In the genomic region with DNA sequence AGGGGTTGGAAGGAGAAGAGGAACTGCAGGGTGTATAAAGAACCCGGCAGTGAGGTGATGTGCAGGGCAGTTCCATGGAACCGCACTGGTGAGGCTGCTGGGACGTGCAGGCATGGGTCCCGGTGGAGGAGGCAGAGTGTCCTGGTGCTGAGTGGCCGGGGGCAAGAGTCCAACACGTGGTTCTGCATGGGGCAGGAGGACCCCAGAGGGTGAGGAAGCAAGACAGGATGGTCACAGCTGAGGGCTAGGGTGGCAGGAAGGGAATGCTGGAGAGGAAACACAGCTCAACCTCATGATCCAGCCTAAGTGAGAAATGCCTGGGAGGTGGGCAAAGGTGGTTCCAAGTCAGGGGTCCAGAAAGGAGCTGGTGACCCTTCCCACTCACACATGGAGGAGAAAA, we compare ENCODE assay signal across 19 cellular contexts.
DNase-seq lines count a peak whose midpoint lies in the region; ATAC-seq and TF ChIP-seq lines count a peak whose summit lies in the region.
"Had no signal": no experiment of that assay in that cellular context is flagged by ENCODE, and none has a peak within 500 bp of the region (broad histone marks: within the 10 kb centered on the region; RNA-seq: fewer than 3 reads in every experiment).

No MANE protein-coding gene starts in this region.

- in situ Hi-C loops in IMR-90 (cut with MboI; ENCODE audit: low sequenced_read_pairs), result no loop called here
- in situ Hi-C loops in brain microvascular endothelial cell (cut with HindIII; ENCODE audit: low pct_ligation_motif_present, low sequenced_read_pairs), result no loop called here

- H3K36me3 ChIP-seq in IMR-90 (ENCODE audit: control insufficient read depth, insufficient read depth, low read length) (peaks cover 11% of the 10 kb centered on the region), brain microvascular endothelial cell (replicated peaks) (peaks cover 18% of the 10 kb centered on the region), aorta (ENCODE audit: control insufficient read depth in 1 of 2, insufficient read depth in 2 of 2, low read length in 1 of 2) (no peaks in the 10 kb centered on the region), right atrium auricular region (no peaks in the 10 kb centered on the region)
- H3K36me3 ChIP-seq: HAP-1 had no signal

- no peaks in the 10 kb centered on the region for H3K27me3 ChIP-seq in IMR-90 (ENCODE audit: control insufficient read depth, insufficient read depth, low read length)
- no peaks in the 10 kb centered on the region for H3K27me3 ChIP-seq in brain microvascular endothelial cell (replicated peaks)
- H3K27me3 ChIP-seq in aorta (ENCODE audit: control insufficient read depth in 1 of 2, insufficient read depth in 2 of 2, low read length in 1 of 2), result no peaks in the 10 kb centered on the region
- no peaks in the 10 kb centered on the region for H3K27me3 ChIP-seq in right atrium auricular region

- H2AFZ ChIP-seq in IMR-90 (replicated peaks; ENCODE audit: low read length, poor library complexity), result no peak overlapping the region

- peak overlapping the region; percentile 8; the same call in 1 of the 2 replicates for H3K4ac ChIP-seq in IMR-90 (ENCODE audit: low read depth, low read length)

- H2AK5ac ChIP-seq in IMR-90 (ENCODE audit: low read depth, low read length), result peak overlapping the region; percentile 66; the same call in 1 of the 2 replicates

- peak overlapping the region; percentile 38; the same call in 1 of the 2 replicates for H4K91ac ChIP-seq in IMR-90 (ENCODE audit: insufficient read depth, low read depth, low read length)

- 0 out of 4 replicates have a peak overlapping the region, but pooled peaks have one; percentile 4 to 31 for H4K8ac ChIP-seq in IMR-90 (ENCODE audit: low read depth in 2 of 2, low read length in 2 of 2)

- H2BK20ac ChIP-seq in IMR-90 (ENCODE audit: low read depth, low read length), result no peak overlapping the region

- dilution Hi-C loops in IMR-90 (cut with HindIII; ENCODE audit: low sequenced_read_pairs, unreplicated experiment), result no loop called here

- 0 out of 3 replicates have a peak overlapping the region, but pooled peaks have one; percentile 52 for H2BK15ac ChIP-seq in IMR-90 (ENCODE audit: low read depth, low read length)

- 0 out of 2 replicates have a peak overlapping the region, but pooled peaks have one; percentile 17 for H3K14ac ChIP-seq in IMR-90 (replicated peaks; ENCODE audit: low read depth, low read length)

- peaks cover 6 to 7% of the 10 kb centered on the region in 2 experiments; a peak in 3 of 4 replicates for H3K79me1 ChIP-seq in IMR-90 (ENCODE audit: low read depth in 1 of 2, low read length in 2 of 2)

- no peak overlapping the region for H3K9ac ChIP-seq in IMR-90 (ENCODE audit: low read depth, low read length)

- H2AK9ac ChIP-seq in IMR-90 (replicated peaks; ENCODE audit: low read depth, low read length, poor library complexity), result no peak overlapping the region

- intact Hi-C loops in IMR-90 (cut with micrococcal nuclease), result no loop called here
- intact Hi-C loops in aorta (cut with DNase I), result no loop called here

- CTCF ChIA-PET in IMR-90 (lab: Yijun Ruan, JAX), result no interaction called here

- DNase-seq in IMR-90, result no peak
- DNase-seq in brain microvascular endothelial cell, result no peak
- peak; percentile 67 for DNase-seq in mesenteric fat pad (ENCODE audit: low spot score)
- DNase-seq in aorta, result no peak
- no peak for DNase-seq in NCI-H2081 treated with DMSO at 0.1 percent for 48 hours (lab: John Stamatoyannopoulos, UW)
- no peak for DNase-seq in DMS 273 treated with DMSO at 0.1 percent for 48 hours (lab: John Stamatoyannopoulos, UW)
- DNase-seq in right atrium auricular region (ENCODE audit: low spot score), result no peak
- DNase-seq: COR-L47, DMS153, NCI-H1417, NCI-H187 treated with DMSO at 0.1 percent for 48 hours, NCI-H2171, NCI-H446, NCI-H69, OCI-M1, RPMI8226, SIG-M5 had no signal

- no peak overlapping the region; the same call in 1 of the 2 replicates for H3K4me2 ChIP-seq in IMR-90 (ENCODE audit: low read depth, low read length)

- no TSS peak for BruUV-seq in IMR-90 (replicated peaks; lab: Mats Ljungman, UMichigan)

- H2BK5ac ChIP-seq in IMR-90 (ENCODE audit: low read depth, low read length, poor library complexity, severe bottlenecking), result no peak overlapping the region

- no peak overlapping the region; the same call in 1 of the 2 replicates for H4K5ac ChIP-seq in IMR-90 (ENCODE audit: low read depth, low read length)

- ATAC-seq in IMR-90 (ENCODE audit: low read depth) (no peak), aorta (ENCODE audit: low FRiP score) (peak; percentile 19)

- H3K18ac ChIP-seq in IMR-90 (ENCODE audit: low read depth, low read length), result peak overlapping the region; percentile 57; the same call in 1 of the 2 replicates

- H3K56ac ChIP-seq in IMR-90 (ENCODE audit: extremely low read depth, insufficient read depth, low read length), result no peak overlapping the region

- no peak for TF ChIP-seq CTCF in IMR-90 (conservative IDR thresholded peaks at IDR 0.05; ENCODE audit: low read depth, low read length)
- no peak for TF ChIP-seq CTCF in brain microvascular endothelial cell (IDR thresholded peaks at IDR 0.05; ENCODE audit: low read depth, low read length, missing control alignments)
- no peak for TF ChIP-seq CTCF in right atrium auricular region (IDR thresholded peaks at IDR 0.05)

- peak overlapping the region; percentile 50; the same call in 1 of the 2 replicates for H3K27ac ChIP-seq in IMR-90 (ENCODE audit: insufficient read depth, low read length)
- H3K27ac ChIP-seq in brain microvascular endothelial cell, result peak overlapping the region; percentile 12
- H3K27ac ChIP-seq in aorta (ENCODE audit: low read depth in 1 of 2, low read length in 2 of 2), result no peak overlapping the region
- H3K27ac ChIP-seq in right atrium auricular region, result peak overlapping the region in 1 of 2 donors; percentile 35
- H3K27ac ChIP-seq: HL-60 had no signal

- no peak overlapping the region for H2BK120ac ChIP-seq in IMR-90 (ENCODE audit: low read depth, low read length)

- H3K4me1 ChIP-seq in IMR-90 (ENCODE audit: control insufficient read depth, insufficient read depth, low read length), result peaks cover 12% of the 10 kb centered on the region
- no peaks in the 10 kb centered on the region for H3K4me1 ChIP-seq in aorta (ENCODE audit: control insufficient read depth in 1 of 2, insufficient read depth in 2 of 2, low read length in 2 of 2)
- H3K4me1 ChIP-seq in right atrium auricular region, result peaks cover 0 to 6% of the 10 kb centered on the region in 2 donors
- H3K4me1 ChIP-seq: HAP-1 had no signal

- POLR2A ChIA-PET in IMR-90 (lab: Charles Lee; ENCODE audit: unreplicated experiment), result no interaction called here

- H4K20me1 ChIP-seq in IMR-90 (ENCODE audit: insufficient read depth, low read length), result no peaks in the 10 kb centered on the region

- H3K9me3 ChIP-seq in IMR-90 (ENCODE audit: control insufficient read depth, insufficient read depth, low read length) (no peaks in the 10 kb centered on the region), aorta (ENCODE audit: control insufficient read depth, low read length) (peaks cover 4% of the 10 kb centered on the region), right atrium auricular region (no peaks in the 10 kb centered on the region)
- H3K9me3 ChIP-seq: HAP-1 had no signal

- no peak for TF ChIP-seq POLR2A in IMR-90 (IDR thresholded peaks at IDR 0.05; ENCODE audit: low read depth, low read length)

- H3K4me3 ChIP-seq in IMR-90 (ENCODE audit: insufficient read depth, low read depth, low read length) (no peak overlapping the region), brain microvascular endothelial cell (ENCODE audit: low read depth, low read length) (no peak overlapping the region), aorta (ENCODE audit: low read length in 2 of 2) (no peak overlapping the region), right atrium auricular region (no peak overlapping the region)
- H3K4me3 ChIP-seq: HAP-1 had no signal

- TF ChIP-seq RAD21 in IMR-90 (IDR thresholded peaks at IDR 0.05; ENCODE audit: low read length), result no peak

- no peak overlapping the region; the same call in 1 of the 2 replicates for H3K23ac ChIP-seq in IMR-90 (ENCODE audit: low read depth, low read length)

- H3K9me1 ChIP-seq in IMR-90 (ENCODE audit: insufficient read depth, low read length), result peaks cover 10% of the 10 kb centered on the region

- WGBS in IMR-90 (ENCODE audit: extremely low coverage in 2 of 2, insufficient read length in 1 of 2), 2 experiments, result 77% methylated on average over 5 of the region's 6 CpGs; no CpG with 5 or more reads in 1 of the 2 experiments
- 80 to 82% methylated on average over 6 of the region's 6 CpGs for WGBS in aorta, 2 donors

TF ChIP-seq in IMR-90, 13 proteins besides CTCF, POLR2A, EP300 and RAD21 (continues in another document):
- no peak for TF ChIP-seq CEBPB (IDR thresholded peaks at IDR 0.05; ENCODE audit: low read depth, low read length)
- TF ChIP-seq MXI1 (IDR thresholded peaks at IDR 0.05; ENCODE audit: borderline replicate concordance, low read depth, low read length), result no peak
- no peak for TF ChIP-seq CHD1 (IDR thresholded peaks at IDR 0.05; ENCODE audit: low read depth, low read length)
- TF ChIP-seq, protein P1, sequence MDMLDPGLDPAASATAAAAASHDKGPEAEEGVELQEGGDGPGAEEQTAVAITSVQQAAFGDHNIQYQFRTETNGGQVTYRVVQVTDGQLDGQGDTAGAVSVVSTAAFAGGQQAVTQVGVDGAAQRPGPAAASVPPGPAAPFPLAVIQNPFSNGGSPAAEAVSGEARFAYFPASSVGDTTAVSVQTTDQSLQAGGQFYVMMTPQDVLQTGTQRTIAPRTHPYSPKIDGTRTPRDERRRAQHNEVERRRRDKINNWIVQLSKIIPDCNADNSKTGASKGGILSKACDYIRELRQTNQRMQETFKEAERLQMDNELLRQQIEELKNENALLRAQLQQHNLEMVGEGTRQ (IDR thresholded peaks at IDR 0.05; ENCODE audit: low read depth, low read length), result no peak
- no peak for TF ChIP-seq SMC3 (IDR thresholded peaks at IDR 0.05; ENCODE audit: low read depth, low read length)
- no peak for TF ChIP-seq FOS (IDR thresholded peaks at IDR 0.05; ENCODE audit: low read depth, low read length)
- TF ChIP-seq RCOR1 (IDR thresholded peaks at IDR 0.05; ENCODE audit: insufficient replicate concordance, low read length), result no peak
- no peak for TF ChIP-seq MAFK (IDR thresholded peaks at IDR 0.05; ENCODE audit: low read depth, low read length)
- TF ChIP-seq MAZ (IDR thresholded peaks at IDR 0.05; ENCODE audit: borderline replicate concordance, low read depth, low read length), result no peak
- TF ChIP-seq, protein P2, sequence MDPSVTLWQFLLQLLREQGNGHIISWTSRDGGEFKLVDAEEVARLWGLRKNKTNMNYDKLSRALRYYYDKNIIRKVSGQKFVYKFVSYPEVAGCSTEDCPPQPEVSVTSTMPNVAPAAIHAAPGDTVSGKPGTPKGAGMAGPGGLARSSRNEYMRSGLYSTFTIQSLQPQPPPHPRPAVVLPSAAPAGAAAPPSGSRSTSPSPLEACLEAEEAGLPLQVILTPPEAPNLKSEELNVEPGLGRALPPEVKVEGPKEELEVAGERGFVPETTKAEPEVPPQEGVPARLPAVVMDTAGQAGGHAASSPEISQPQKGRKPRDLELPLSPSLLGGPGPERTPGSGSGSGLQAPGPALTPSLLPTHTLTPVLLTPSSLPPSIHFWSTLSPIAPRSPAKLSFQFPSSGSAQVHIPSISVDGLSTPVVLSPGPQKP (IDR thresholded peaks at IDR 0.05; ENCODE audit: borderline replicate concordance, low read depth, low read length), result no peak
- TF ChIP-seq NFE2L2 (IDR thresholded peaks at IDR 0.05; ENCODE audit: low read depth, low read length), result no peak

Comparison
In these comparisons a context has a peak if more than half of its experiments do, and no peak if none do; other contexts are left out.
1. H3K27ac ChIP-seq: peak in IMR-90 (single experiment) and brain microvascular endothelial cell (single experiment); none in aorta (0 of 2).